Comparison of ENCODE assay signal across 1 cellular context in genomic region chr15:69035205-69035917, GRCh38.
TF ChIP-seq lines count a peak whose summit lies in the region.

No MANE protein-coding gene starts in this region.

TF ChIP-seq in GM23338, 12 proteins besides CTCF, POLR2A, EP300 and RAD21 (continued from another document):
- no peak for TF ChIP-seq REST (IDR thresholded peaks at IDR 0.05; ENCODE audit: unreplicated experiment)
- no peak for TF ChIP-seq ZNF331 (CRISPR knock-in tag; IDR thresholded peaks at IDR 0.05; ENCODE audit: low read depth)
- TF ChIP-seq JUNB (IDR thresholded peaks at IDR 0.05; ENCODE audit: unreplicated experiment) = no peak
- no peak for TF ChIP-seq EZH2phosphoT487 (IDR thresholded peaks at IDR 0.05; ENCODE audit: unreplicated experiment)
- no peak for TF ChIP-seq CREB1 (CRISPR knock-in tag; IDR thresholded peaks at IDR 0.05; ENCODE audit: low read depth)
- TF ChIP-seq ETS1 (IDR thresholded peaks at IDR 0.05) = no peak
- TF ChIP-seq ZNF462 (CRISPR knock-in tag; IDR thresholded peaks at IDR 0.05) = no peak
- no peak for TF ChIP-seq STAT1 (IDR thresholded peaks at IDR 0.05; ENCODE audit: unreplicated experiment)
- TF ChIP-seq EZH2 (IDR thresholded peaks at IDR 0.05; ENCODE audit: low read depth, unreplicated experiment) = no peak
- no peak for TF ChIP-seq ZNF114 (CRISPR knock-in tag; IDR thresholded peaks at IDR 0.05)
- TF ChIP-seq NANOG (IDR thresholded peaks at IDR 0.05; ENCODE audit: borderline replicate concordance) = no peak
TF ChIP-seq in GM23338: peak in this region for 0.
